In the genomic region with DNA sequence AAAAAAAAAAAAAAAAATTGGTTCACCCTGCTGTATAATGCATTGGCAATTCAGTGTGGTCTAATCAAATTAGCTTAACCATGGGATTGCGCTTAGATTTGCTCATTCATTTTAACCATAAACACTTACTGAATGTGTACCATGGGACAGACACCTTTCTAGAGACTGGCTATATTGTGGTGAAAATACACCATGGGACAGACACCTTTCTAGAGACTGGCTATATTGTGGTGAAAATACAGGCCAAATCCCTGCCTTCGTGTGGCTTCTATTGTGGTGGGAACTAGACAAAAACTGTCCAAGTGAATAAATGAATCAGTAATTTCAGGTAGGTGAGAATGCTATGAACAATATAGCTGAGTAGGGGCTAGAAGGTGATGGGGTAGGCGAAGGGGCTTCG, we compare ENCODE assay signal across 18 cellular contexts. TPM values are rescaled to one million over a fixed set of nuclear protein-coding genes. Genes with fewer than 3 reads are reported as not detected.
DNase-seq lines count a peak whose midpoint lies in the region; ATAC-seq and TF ChIP-seq lines count a peak whose summit lies in the region.
"Had no signal": no experiment of that assay in that cellular context is flagged by ENCODE, and none has a peak within 500 bp of the region (broad histone marks: within the 10 kb centered on the region; RNA-seq: fewer than 3 reads in every experiment).

No MANE protein-coding gene starts in this region.

- POLR2A ChIA-PET in Panc1 (lab: Charles Lee) = no interaction called here

- H3K9ac ChIP-seq in endodermal cell (ENCODE audit: extremely low read depth, low read length, poor library complexity, severe bottlenecking) = no peak overlapping the region

- H3K9me3 ChIP-seq in Panc1 (ENCODE audit: control insufficient read depth, insufficient read depth, low read depth, low read length) (no peaks in the 10 kb centered on the region), endodermal cell (ENCODE audit: control insufficient read depth, low read length) (no peaks in the 10 kb centered on the region), left lung (no peaks in the 10 kb centered on the region)
- H3K9me3 ChIP-seq: adrenal gland, suprapubic skin had no signal

- peaks cover 43% of the 10 kb centered on the region for H3K4me1 Mint-ChIP-seq in activated naive CD4-positive, alpha-beta T cell treated with anti-CD3 and anti-CD28 coated beads for 36 hours (ENCODE audit: low read depth)
- H3K4me1 Mint-ChIP-seq in endodermal cell = peaks cover 8% of the 10 kb centered on the region

- H3K4me3 Mint-ChIP-seq in activated naive CD4-positive, alpha-beta T cell treated with anti-CD3 and anti-CD28 coated beads for 36 hours = no peak overlapping the region
- H3K4me3 Mint-ChIP-seq in endodermal cell = no peak overlapping the region
- H3K4me3 Mint-ChIP-seq: activated CD4-positive, alpha-beta memory T cell treated with anti-CD3 and anti-CD28 coated beads, Interleukin-2, amount 10 ng/mL, durations not matched to agents 7 days and 5 days had no signal

- 93 to 100% methylated on average over 3 to 4 of the region's 4 CpGs for WGBS in endodermal cell (ENCODE audit: insufficient coverage in 1 of 2, insufficient read length in 1 of 2), 2 experiments

- no peaks in the 10 kb centered on the region for H3K36me3 ChIP-seq in Panc1 (ENCODE audit: control insufficient read depth, insufficient read depth, low read length)
- no peaks in the 10 kb centered on the region for H3K36me3 ChIP-seq in endodermal cell (ENCODE audit: control insufficient read depth, insufficient read depth, low read length)
- H3K36me3 ChIP-seq in left lung = no peaks in the 10 kb centered on the region
- H3K36me3 ChIP-seq: adrenal gland, suprapubic skin had no signal

- peaks cover 0 to 6% of the 10 kb centered on the region in 2 donors for H3K36me3 Mint-ChIP-seq in activated naive CD4-positive, alpha-beta T cell treated with anti-CD3 and anti-CD28 coated beads, Interleukin-2, amount 50 U/mL, for 72 hours
- no peaks in the 10 kb centered on the region for H3K36me3 Mint-ChIP-seq in activated naive CD4-positive, alpha-beta T cell treated with anti-CD3 and anti-CD28 coated beads for 36 hours (ENCODE audit: low read depth)
- no peaks in the 10 kb centered on the region for H3K36me3 Mint-ChIP-seq in endodermal cell (ENCODE audit: low read depth)
- H3K36me3 Mint-ChIP-seq: brain had no signal

- intact Hi-C loops in activated naive CD4-positive, alpha-beta T cell treated with anti-CD3 and anti-CD28 coated beads for 36 hours (cut with micrococcal nuclease) = loop anchor here (5.0 kb wide), 2 partner anchors 159 to 486 kb away; a partner anchor contains a TSS
- intact Hi-C loops in Panc1 (cut with micrococcal nuclease; ENCODE audit: unreplicated experiment) (no loop called here), left lung (cut with DNase I) (loop anchor here in 1 of 2 donors (10.0 kb wide), 1 partner anchor 66 kb away; no protein-coding TSS in a partner anchor)

- no peak overlapping the region for H3K4me3 ChIP-seq in Panc1 (ENCODE audit: low read depth in 2 of 2, low read length in 2 of 2)
- H3K4me3 ChIP-seq in endodermal cell (ENCODE audit: low read length) = no peak overlapping the region
- no peak overlapping the region for H3K4me3 ChIP-seq in left lung
- H3K4me3 ChIP-seq: adrenal gland, suprapubic skin had no signal

- CTCF ChIA-PET in activated naive CD4-positive, alpha-beta T cell treated with anti-CD3 and anti-CD28 coated beads for 36 hours (lab: Charles Lee) = interaction anchor here (0.6 to 4.7 kb wide), 5 partner anchors 9 to 252 kb away, joined by 3 to 22 read pairs (median 4); a partner anchor contains a TSS
- CTCF ChIA-PET in Panc1 (lab: Charles Lee) = interaction anchor here (0.6 to 1.0 kb wide), 2 partner anchors 35 to 38 kb away, joined by 3 to 4 read pairs; no protein-coding TSS in a partner anchor

- DNase-seq in activated naive CD4-positive, alpha-beta T cell treated with anti-CD3 and anti-CD28 coated beads, Interleukin-2, amount 50 U/mL, for 72 hours (ENCODE audit: low spot score in 2 of 2) = no peak
- no peak for DNase-seq in activated naive CD4-positive, alpha-beta T cell treated with anti-CD3 and anti-CD28 coated beads for 36 hours
- DNase-seq in Panc1 (ENCODE audit: low read depth, low spot score) = no peak
- peak; percentile 19 for DNase-seq in endodermal cell
- no peak for DNase-seq in left lung
- DNase-seq in COLO829 (ENCODE audit: low spot score) = no peak
- no peak for DNase-seq in hepatic stellate cell (ENCODE audit: low spot score)
- DNase-seq: activated CD4-positive, alpha-beta memory T cell treated with anti-CD3 and anti-CD28 coated beads, Interleukin-2, amount 10 ng/mL, durations not matched to agents 7 days and 5 days; adrenal gland; NCI-H1436; occipital lobe; PC-3; SW 1271 had no signal

- H3K27ac ChIP-seq in Panc1 (ENCODE audit: low read length) (peak overlapping the region; percentile 34; the same call in 1 of the 2 replicates), endodermal cell (ENCODE audit: low read depth, low read length) (no peak overlapping the region), left lung (no peak overlapping the region)
- H3K27ac ChIP-seq: adrenal gland, C4-2B, epithelial cell of prostate, suprapubic skin had no signal

- H3K9me3 Mint-ChIP-seq in activated naive CD4-positive, alpha-beta T cell treated with anti-CD3 and anti-CD28 coated beads, Interleukin-2, amount 50 U/mL, for 72 hours = peaks cover 4 to 6% of the 10 kb centered on the region in 2 donors
- H3K9me3 Mint-ChIP-seq in activated naive CD4-positive, alpha-beta T cell treated with anti-CD3 and anti-CD28 coated beads for 36 hours = no peaks in the 10 kb centered on the region
- H3K9me3 Mint-ChIP-seq in endodermal cell = no peaks in the 10 kb centered on the region

- peak; percentile 37 to 65 for ATAC-seq in activated naive CD4-positive, alpha-beta T cell treated with anti-CD3 and anti-CD28 coated beads, Interleukin-2, amount 50 U/mL, for 72 hours
- ATAC-seq in Panc1 (no peak), left lung (no peak)
- ATAC-seq: PC-3 had no signal

- TF ChIP-seq CTCF in Panc1 (IDR thresholded peaks at IDR 0.05) (no peak), endodermal cell (conservative IDR thresholded peaks at IDR 0.05) (no peak), left lung (IDR thresholded peaks at IDR 0.05) (no peak)

- H3K27me3 ChIP-seq in Panc1 (ENCODE audit: control insufficient read depth, insufficient read depth, low read length) (no peaks in the 10 kb centered on the region), endodermal cell (ENCODE audit: control insufficient read depth, insufficient read depth, low read length, poor library complexity, severe bottlenecking) (no peaks in the 10 kb centered on the region), left lung (no peaks in the 10 kb centered on the region)
- H3K27me3 ChIP-seq: adrenal gland, suprapubic skin had no signal

- BruUV-seq in Panc1 (replicated peaks; lab: Mats Ljungman, UMichigan) = no TSS peak

- no peak overlapping the region for H3K27ac Mint-ChIP-seq in activated naive CD4-positive, alpha-beta T cell treated with anti-CD3 and anti-CD28 coated beads, Interleukin-2, amount 50 U/mL, for 72 hours
- H3K27ac Mint-ChIP-seq in activated naive CD4-positive, alpha-beta T cell treated with anti-CD3 and anti-CD28 coated beads for 36 hours = no peak overlapping the region
- H3K27ac Mint-ChIP-seq in endodermal cell = no peak overlapping the region
- H3K27ac Mint-ChIP-seq: brain had no signal

- in situ Hi-C loops in Panc1 (cut with HindIII; ENCODE audit: low pct_unique_long_range_greater_than_20kb, low sequenced_read_pairs) = no loop called here

- peaks cover 25% of the 10 kb centered on the region for H3K4me1 ChIP-seq in Panc1 (ENCODE audit: control insufficient read depth, insufficient read depth, low read length)
- H3K4me1 ChIP-seq in endodermal cell (ENCODE audit: control insufficient read depth, insufficient read depth, low read length) = no peaks in the 10 kb centered on the region
- H3K4me1 ChIP-seq in left lung = peaks cover 0 to under 1% of the 10 kb centered on the region in 2 donors

- H3K27me3 Mint-ChIP-seq in activated naive CD4-positive, alpha-beta T cell treated with anti-CD3 and anti-CD28 coated beads for 36 hours (ENCODE audit: low read depth) = no peaks in the 10 kb centered on the region
- H3K27me3 Mint-ChIP-seq in endodermal cell (ENCODE audit: insufficient read depth) = no peaks in the 10 kb centered on the region
- H3K27me3 Mint-ChIP-seq: activated CD4-positive, alpha-beta memory T cell treated with anti-CD3 and anti-CD28 coated beads, Interleukin-2, amount 10 ng/mL, durations not matched to agents 7 days and 5 days had no signal

RNA-seq across cellular contexts. Expression of a gene that starts 10.2 kb away (rescaled TPM):
- total RNA-seq in activated naive CD4-positive, alpha-beta T cell treated with anti-CD3 and anti-CD28 coated beads, Interleukin-2, amount 50 U/mL, for 72 hours = 10 to 100 TPM; 57.1 to 77.4 TPM
- total RNA-seq in activated naive CD4-positive, alpha-beta T cell treated with anti-CD3 and anti-CD28 coated beads for 36 hours = 10 to 100 TPM; 45.7 to 49.3 TPM
- 209 TPM for total RNA-seq in Panc1 (2021; ENCODE audit: unreplicated experiment)
- 158 TPM for polyA plus RNA-seq in Panc1 (2012; ENCODE audit: insufficient read length)
- 10 to 100 TPM; 85.4 to 94.4 TPM for total RNA-seq in endodermal cell
- 136 TPM for polyA plus RNA-seq in endodermal cell (2013, experiment 1 of 2)
- 119 TPM for polyA plus RNA-seq in endodermal cell (2013, experiment 2 of 2)
- total RNA-seq in left lung = 100 to 1,000 TPM in 1 of 2 donors, 10 to 100 TPM in 1; 81.4 to 110 TPM

RNA-seq across cellular contexts. Expression of a gene that starts 17.0 kb away (rescaled TPM):
- total RNA-seq in activated naive CD4-positive, alpha-beta T cell treated with anti-CD3 and anti-CD28 coated beads, Interleukin-2, amount 50 U/mL, for 72 hours = under 1 TPM in 1 of 2 donors, not detected in 1; 0.12 TPM
- not detected for total RNA-seq in activated naive CD4-positive, alpha-beta T cell treated with anti-CD3 and anti-CD28 coated beads for 36 hours
- total RNA-seq in Panc1 (2021; ENCODE audit: unreplicated experiment) (1.1 TPM), endodermal cell (10 to 100 TPM; 32.2 to 48.2 TPM), left lung (100 to 1,000 TPM; 133 to 162 TPM)
- not detected for polyA plus RNA-seq in Panc1 (2012; ENCODE audit: insufficient read length)
- polyA plus RNA-seq in endodermal cell (2013, experiment 1 of 2) = 31.3 TPM
- polyA plus RNA-seq in endodermal cell (2013, experiment 2 of 2) = 24.1 TPM
- total RNA-seq: activated CD4-positive, alpha-beta memory T cell treated with anti-CD3 and anti-CD28 coated beads, Interleukin-2, amount 10 ng/mL, durations not matched to agents 7 days and 5 days; pulmonary artery endothelial cell had no signal

RNA-seq across cellular contexts. Expression of a gene that starts 20.7 kb away (rescaled TPM):
- 1 to 10 TPM; 4.4 to 5.0 TPM for total RNA-seq in activated naive CD4-positive, alpha-beta T cell treated with anti-CD3 and anti-CD28 coated beads, Interleukin-2, amount 50 U/mL, for 72 hours
- 1 to 10 TPM; 4.5 to 5.2 TPM for total RNA-seq in activated naive CD4-positive, alpha-beta T cell treated with anti-CD3 and anti-CD28 coated beads for 36 hours
- total RNA-seq in Panc1 (2021; ENCODE audit: unreplicated experiment) (14.7 TPM), endodermal cell (10 to 100 TPM in 1 of 2 donors, 1 to 10 TPM in 1; 10.0 to 11.3 TPM), left lung (1 to 10 TPM; 5.2 to 5.6 TPM)
- 14.8 TPM for polyA plus RNA-seq in Panc1 (2012; ENCODE audit: insufficient read length)
- 18.8 TPM for polyA plus RNA-seq in endodermal cell (2013, experiment 1 of 2)
- 17.2 TPM for polyA plus RNA-seq in endodermal cell (2013, experiment 2 of 2)

RNA-seq across cellular contexts. Expression of a gene that starts 35.1 kb away (rescaled TPM):
- 1 to 10 TPM; 2.3 to 5.8 TPM for total RNA-seq in activated naive CD4-positive, alpha-beta T cell treated with anti-CD3 and anti-CD28 coated beads, Interleukin-2, amount 50 U/mL, for 72 hours
- 1 to 10 TPM; 3.1 to 3.4 TPM for total RNA-seq in activated naive CD4-positive, alpha-beta T cell treated with anti-CD3 and anti-CD28 coated beads for 36 hours
- total RNA-seq in Panc1 (2021; ENCODE audit: unreplicated experiment) (6.5 TPM), endodermal cell (under 1 TPM in 1 of 2 donors, not detected in 1; 0.92 TPM), left lung (10 to 100 TPM; 24.0 to 25.1 TPM)
- 2.8 TPM for polyA plus RNA-seq in Panc1 (2012; ENCODE audit: insufficient read length)
- polyA plus RNA-seq in endodermal cell (2013, experiment 1 of 2) = 0.46 TPM
- 0.25 TPM for polyA plus RNA-seq in endodermal cell (2013, experiment 2 of 2)

RNA-seq across cellular contexts. Expression of a gene that starts 35.3 kb away (rescaled TPM):
- 10 to 100 TPM; 10.8 to 22.3 TPM for total RNA-seq in activated naive CD4-positive, alpha-beta T cell treated with anti-CD3 and anti-CD28 coated beads, Interleukin-2, amount 50 U/mL, for 72 hours
- total RNA-seq in activated naive CD4-positive, alpha-beta T cell treated with anti-CD3 and anti-CD28 coated beads for 36 hours = 10 to 100 TPM; 10.3 to 13.3 TPM
- total RNA-seq in Panc1 (2021; ENCODE audit: unreplicated experiment) = 13.8 TPM
- 24.0 TPM for polyA plus RNA-seq in Panc1 (2012; ENCODE audit: insufficient read length)
- total RNA-seq in endodermal cell = 10 to 100 TPM in 1 of 2 donors, under 1 TPM in 1; 0.77 to 27.0 TPM
- polyA plus RNA-seq in endodermal cell (2013, experiment 1 of 2) = 24.5 TPM
- 22.8 TPM for polyA plus RNA-seq in endodermal cell (2013, experiment 2 of 2)
- 10 to 100 TPM in 1 of 2 donors, 1 to 10 TPM in 1; 9.0 to 15.8 TPM for total RNA-seq in left lung

Comparison
In these comparisons a context has a peak if more than half of its experiments do, and no peak if none do; other contexts are left out.
1. ATAC-seq: peak in activated naive CD4-positive, alpha-beta T cell treated with anti-CD3 and anti-CD28 coated beads, Interleukin-2, amount 50 U/mL, for 72 hours (2 of 2); none in Panc1 (single experiment) and left lung (single experiment).
2. RNA of a gene that starts 17.0 kb away (total RNA-seq): 133 to 162 TPM in left lung and 32.2 to 48.2 TPM in endodermal cell; 1.1 TPM in Panc1 (single experiment), 0.12 TPM in activated naive CD4-positive, alpha-beta T cell treated with anti-CD3 and anti-CD28 coated beads, Interleukin-2, amount 50 U/mL, for 72 hours and not detected in activated naive CD4-positive, alpha-beta T cell treated with anti-CD3 and anti-CD28 coated beads for 36 hours; every median in the first group is over 10 times any median in the second.